9 cellular contexts compared by ENCODE assay signal in the genomic region with DNA sequence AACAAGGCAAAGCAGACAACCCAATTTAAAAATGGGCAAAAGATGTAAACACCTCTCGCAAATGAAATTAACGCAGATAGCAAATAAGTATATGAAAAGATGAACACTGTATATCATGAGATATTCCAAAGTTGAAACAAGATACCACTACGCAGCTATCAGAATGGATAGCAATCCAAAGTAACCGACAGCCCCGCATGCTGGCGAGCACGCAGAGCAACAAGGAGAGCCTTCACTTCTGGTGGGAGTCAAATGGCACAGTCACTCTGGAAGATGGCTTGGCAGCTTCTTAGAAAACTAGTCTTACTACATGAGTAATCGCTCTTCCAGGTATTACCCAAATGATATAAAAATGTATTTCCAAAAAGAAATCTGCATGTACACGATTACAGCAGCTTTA. TPM values are rescaled to one million over a fixed set of nuclear protein-coding genes. Genes with fewer than 3 reads are reported as not detected.
DNase-seq lines count a peak whose midpoint lies in the region; ATAC-seq and TF ChIP-seq lines count a peak whose summit lies in the region.
"Had no signal": no experiment of that assay in that cellular context is flagged by ENCODE, and none has a peak within 500 bp of the region (broad histone marks: within the 10 kb centered on the region; RNA-seq: fewer than 3 reads in every experiment).

No MANE protein-coding gene starts in this region.

- peaks cover 16 to 38% of the 10 kb centered on the region in 2 donors for H3K36me3 Mint-ChIP-seq in CD4-positive, alpha-beta memory T cell
- H3K36me3 Mint-ChIP-seq in IgD-negative memory B cell (peaks cover 2% of the 10 kb centered on the region), brain (peaks cover 22% of the 10 kb centered on the region)
- peaks cover 0 to 22% (median 11%) of the 10 kb centered on the region in 3 donors for H3K36me3 Mint-ChIP-seq in naive thymus-derived CD8-positive, alpha-beta T cell

- H3K27me3 Mint-ChIP-seq in CD4-positive, alpha-beta memory T cell, result peaks cover 0 to 4% of the 10 kb centered on the region in 2 donors
- no peaks in the 10 kb centered on the region for H3K27me3 Mint-ChIP-seq in IgD-negative memory B cell
- H3K27me3 Mint-ChIP-seq in brain, result no peaks in the 10 kb centered on the region
- peaks cover 0 to 3% (median 2%) of the 10 kb centered on the region in 5 donors for H3K27me3 Mint-ChIP-seq in naive thymus-derived CD8-positive, alpha-beta T cell

- peak overlapping the region in 6 of 7 donors; percentile 38 to 99 (median 92) for H3K27ac Mint-ChIP-seq in CD4-positive, alpha-beta memory T cell
- H3K27ac Mint-ChIP-seq in IgD-negative memory B cell (peak overlapping the region; percentile 53 to 97 (median 90)), brain (peak overlapping the region in 4 of 5 experiments; percentile 54 to 96 (median 94))
- H3K27ac Mint-ChIP-seq in naive thymus-derived CD8-positive, alpha-beta T cell, result peak overlapping the region in 7 of 10 donors; percentile 56 to 98 (median 96)

- ATAC-seq in naive thymus-derived CD8-positive, alpha-beta T cell, result no peak
- no peak for ATAC-seq in GM19023 (IDR thresholded peaks at IDR 0.05; ENCODE audit: unreplicated experiment)

- peaks cover 20% of the 10 kb centered on the region for H3K4me1 ChIP-seq in CD4-positive, alpha-beta memory T cell (ENCODE audit: insufficient read depth, low read length)

- H3K4me3 ChIP-seq in CD4-positive, alpha-beta memory T cell (ENCODE audit: low read length in 2 of 2), result peak overlapping the region; percentile 71 to 97

- peak overlapping the region; percentile 95 for H3K27ac ChIP-seq in CD4-positive, alpha-beta memory T cell (ENCODE audit: low read depth, low read length)

- peak overlapping the region; percentile 91 to 99 (median 95) for H3K4me3 Mint-ChIP-seq in CD4-positive, alpha-beta memory T cell
- H3K4me3 Mint-ChIP-seq in IgD-negative memory B cell (peak overlapping the region; percentile 91 to 97 (median 94)), brain (peak overlapping the region; percentile 91 to 100 (median 96))
- H3K4me3 Mint-ChIP-seq in naive thymus-derived CD8-positive, alpha-beta T cell, result peak overlapping the region; percentile 68 to 96 (median 92)

- no peaks in the 10 kb centered on the region for H3K9me3 ChIP-seq in CD4-positive, alpha-beta memory T cell (ENCODE audit: control insufficient read depth in 1 of 2, low read length in 2 of 2)

- POLR2A ChIA-PET in CD4-positive, alpha-beta memory T cell (lab: Charles Lee; ENCODE audit: partially characterized antibody), result interaction anchor here (2.3 kb wide), 1 partner anchor 563 kb away, joined by 9 read pairs; the partner anchor contains the start of gene CAPN10
- POLR2A ChIA-PET in naive thymus-derived CD8-positive, alpha-beta T cell (lab: Charles Lee), result no interaction called here

- intact Hi-C loops in CD4-positive, alpha-beta memory T cell (cut with micrococcal nuclease), result loop anchor here (5.0 to 10.0 kb wide), 2 partner anchors 619 to 756 kb away; partner anchors contain the start of gene HDAC4

- peaks cover 27% of the 10 kb centered on the region for H3K36me3 ChIP-seq in CD4-positive, alpha-beta memory T cell (ENCODE audit: insufficient read depth, low read length)

- DNase-seq in CD4-positive, alpha-beta memory T cell, result no peak
- no peak for DNase-seq in naive thymus-derived CD8-positive, alpha-beta T cell
- DNase-seq in NOMO-1 treated with dmso at 0.1 percent for 144 hours (lab: John Stamatoyannopoulos, UW; ENCODE audit: unreplicated experiment), result no peak
- DNase-seq in LoVo (ENCODE audit: low spot score), result no peak
- no peak for DNase-seq in NCI-H1694 (lab: John Stamatoyannopoulos, UW)
- DNase-seq: NCI-H1694 treated with DMSO at 0.1 percent for 48 hours had no signal

- H3K9me3 Mint-ChIP-seq in CD4-positive, alpha-beta memory T cell, result peaks cover 0 to 2% (median 0%) of the 10 kb centered on the region in 8 donors
- H3K9me3 Mint-ChIP-seq in IgD-negative memory B cell, result no peaks in the 10 kb centered on the region
- H3K9me3 Mint-ChIP-seq in brain, result peaks cover 0 to 8% (median 0%) of the 10 kb centered on the region in 5 experiments
- H3K9me3 Mint-ChIP-seq in naive thymus-derived CD8-positive, alpha-beta T cell, result no peaks in the 10 kb centered on the region

- no peak for TF ChIP-seq CTCF in brain (conservative IDR thresholded peaks at IDR 0.05)

- CTCF ChIA-PET in CD4-positive, alpha-beta memory T cell (lab: Charles Lee; ENCODE audit: partially characterized antibody), result interaction anchor here (1.1 to 1.6 kb wide), 2 partner anchors 8 to 38 kb away, joined by 3 to 4 read pairs; no protein-coding TSS in a partner anchor

- H3K27me3 ChIP-seq in CD4-positive, alpha-beta memory T cell (ENCODE audit: insufficient read depth, low read length), result no peaks in the 10 kb centered on the region

- H3K4me1 Mint-ChIP-seq in CD4-positive, alpha-beta memory T cell, result peaks cover 15 to 30% (median 20%) of the 10 kb centered on the region in 4 donors
- H3K4me1 Mint-ChIP-seq in IgD-negative memory B cell (peaks cover 11 to 20% (median 14%) of the 10 kb centered on the region in 3 donors), brain (peaks cover 31% of the 10 kb centered on the region)
- H3K4me1 Mint-ChIP-seq in naive thymus-derived CD8-positive, alpha-beta T cell, result peaks cover 12 to 28% (median 26%) of the 10 kb centered on the region in 4 donors

RNA-seq across cellular contexts. Expression of gene NDUFA10, which starts 1.4 kb away (rescaled TPM):
- 10 to 100 TPM; 86.0 to 99.4 TPM for total RNA-seq in CD4-positive, alpha-beta memory T cell
- 100 to 1,000 TPM; 129 to 150 TPM for polyA plus RNA-seq in CD4-positive, alpha-beta memory T cell
- polyA plus RNA-seq in IgD-negative memory B cell, result 134 TPM
- polyA plus RNA-seq in brain (ENCODE audit: insufficient read depth, low read depth, low replicate concordance), result 84.3 TPM
- 100 to 1,000 TPM; 104 to 109 TPM for total RNA-seq in naive thymus-derived CD8-positive, alpha-beta T cell
- 100 to 1,000 TPM; 132 to 149 (median 138) TPM for polyA plus RNA-seq in naive thymus-derived CD8-positive, alpha-beta T cell

RNA-seq across cellular contexts. Expression of gene OR6B2, which starts 6.4 kb away (rescaled TPM):
- not detected for total RNA-seq in CD4-positive, alpha-beta memory T cell
- not detected for polyA plus RNA-seq in CD4-positive, alpha-beta memory T cell
- polyA plus RNA-seq in IgD-negative memory B cell, result not detected
- not detected for polyA plus RNA-seq in brain (ENCODE audit: insufficient read depth, low read depth, low replicate concordance)
- not detected for total RNA-seq in naive thymus-derived CD8-positive, alpha-beta T cell
- polyA plus RNA-seq in naive thymus-derived CD8-positive, alpha-beta T cell, result not detected

RNA-seq across cellular contexts. Expression of gene OR6B3, which starts 29.5 kb away (rescaled TPM):
- not detected for total RNA-seq in CD4-positive, alpha-beta memory T cell
- polyA plus RNA-seq in CD4-positive, alpha-beta memory T cell, result not detected
- polyA plus RNA-seq in IgD-negative memory B cell (not detected), brain (ENCODE audit: insufficient read depth, low read depth, low replicate concordance) (not detected)
- total RNA-seq in naive thymus-derived CD8-positive, alpha-beta T cell, result not detected
- polyA plus RNA-seq in naive thymus-derived CD8-positive, alpha-beta T cell, result not detected
